1 cellular context compared by ENCODE assay signal in genomic region chr2:189393440-189394111, GRCh38.
A peak's percentile ranks its signal among the peaks of the same experiment; 100 is the strongest.
TF ChIP-seq lines count a peak whose summit lies in the region.

No MANE protein-coding gene starts in this region.

TF ChIP-seq in A549, 52 proteins besides CTCF, POLR2A, EP300 and RAD21 (continued from another document):
- no peak for TF ChIP-seq FOSL2 (IDR thresholded peaks at IDR 0.05)
- peak; percentile 77 for TF ChIP-seq FOSL2 (CRISPR knock-in tag; IDR thresholded peaks at IDR 0.05)
- peak; percentile 64 for TF ChIP-seq ZFP36 (IDR thresholded peaks at IDR 0.05; ENCODE audit: borderline replicate concordance, partially characterized antibody)
- no peak for TF ChIP-seq EHMT2 (IDR thresholded peaks at IDR 0.05; ENCODE audit: low read depth)
- TF ChIP-seq CBX2 (IDR thresholded peaks at IDR 0.05; ENCODE audit: borderline replicate concordance, low read depth) = no peak
- TF ChIP-seq MYC (IDR thresholded peaks at IDR 0.05; ENCODE audit: borderline replicate concordance, low read length) = no peak
- TF ChIP-seq GATA3 (IDR thresholded peaks at IDR 0.05; ENCODE audit: borderline replicate concordance) = no peak; the same call in 1 of the 2 replicates
- TF ChIP-seq HEYL (CRISPR knock-in tag; IDR thresholded peaks at IDR 0.05) = no peak
- TF ChIP-seq E2F6 (IDR thresholded peaks at IDR 0.05; ENCODE audit: borderline replicate concordance, low read depth) = no peak
